7 cellular contexts compared by ENCODE assay signal in genomic region chr22:30386960-30387848, GRCh38. TPM values are rescaled to one million over a fixed set of nuclear protein-coding genes. Genes with fewer than 3 reads are reported as not detected.
A peak's percentile ranks its signal among the peaks of the same experiment; 100 is the strongest.
DNase-seq lines count a peak whose midpoint lies in the region; ATAC-seq and TF ChIP-seq lines count a peak whose summit lies in the region.

TSS of gene RNF215 (minus strand) at chr22:30387411. CDS start at chr22:30387313, 98 bp downstream.

- intact Hi-C loops in activated B cell treated with CpG ODN at 0.5 μM for 24 hours (cut with micrococcal nuclease), result loop anchor here (1.0 kb wide), 6 partner anchors 30 to 279 kb away; partner anchors contain the start of gene CCDC157

- POLR2A ChIA-PET in activated B cell treated with CpG ODN at 0.5 μM for 24 hours (lab: Charles Lee), result interaction anchor here (0.8 to 1.9 kb wide), 4 partner anchors 9 to 99 kb away, joined by 4 to 41 read pairs (median 5); partner anchors contain the start of genes CASTOR1, SEC14L2 and TBC1D10A

- H3K4me1 Mint-ChIP-seq in activated B cell treated with CpG ODN at 0.5 μM for 24 hours, result peaks cover 25% of the 10 kb centered on the region

- CTCF ChIA-PET in activated B cell treated with CpG ODN at 0.5 μM for 24 hours (lab: Charles Lee), result interaction anchor here (0.6 to 11.3 kb wide), 20 partner anchors 12 to 279 kb away, joined by 3 to 275 read pairs (median 5); partner anchors contain the start of genes CASTOR1, CCDC157 and SF3A1

- H3K27me3 Mint-ChIP-seq in activated B cell treated with CpG ODN at 0.5 μM for 24 hours, result peaks cover 3% of the 10 kb centered on the region

- DNase-seq in NCI-H2107 treated with DMSO at 0.1 percent for 48 hours (lab: John Stamatoyannopoulos, UW; ENCODE audit: unreplicated experiment) (peak; percentile 22), activated B cell treated with CpG ODN at 0.5 μM for 24 hours (peak; percentile 94), cardiac fibroblast (ENCODE audit: low read depth in 2 of 2) (peak; percentile 75 to 85), inferior parietal cortex (ENCODE audit: extremely low spot score) (peak; percentile 83)
- peak; percentile 52 to 71 for DNase-seq in stimulated activated CD4-positive, alpha-beta T cell treated with anti-CD3 and anti-CD28 coated beads, Interleukin-12 subunit alpha, Interleukin-12 subunit beta, amount 100 ng/mL, for 24 hours (ENCODE audit: low read depth in 2 of 2)

- H3K4me3 Mint-ChIP-seq in activated B cell treated with CpG ODN at 0.5 μM for 24 hours, result peak within 1 kb of the TSS; percentile 84

- H3K4me3 ChIP-seq in cardiac fibroblast (replicated peaks in 1 of 2; ENCODE audit: low read depth in 2 of 2, low read length in 2 of 2), result peak within 1 kb of the TSS; percentile 62 to 74

- no peaks in the 10 kb centered on the region for H3K9me3 Mint-ChIP-seq in activated B cell treated with CpG ODN at 0.5 μM for 24 hours

- TF ChIP-seq CTCF in activated B cell treated with CpG ODN at 0.5 μM for 24 hours (IDR thresholded peaks at IDR 0.05) (no peak), cardiac fibroblast (IDR thresholded peaks at IDR 0.05; ENCODE audit: low read depth, low read length) (peak; percentile 50)

- H3K27ac Mint-ChIP-seq in activated B cell treated with CpG ODN at 0.5 μM for 24 hours, result peak within 1 kb of the TSS; percentile 41

- no peaks in the 10 kb centered on the region for H3K36me3 Mint-ChIP-seq in activated B cell treated with CpG ODN at 0.5 μM for 24 hours (ENCODE audit: low read depth)

- peak; percentile 74 for ATAC-seq in GM18498 (IDR thresholded peaks at IDR 0.05; ENCODE audit: unreplicated experiment)
- peak; percentile 57 for ATAC-seq in HG02840 (IDR thresholded peaks at IDR 0.05; ENCODE audit: low FRiP score, unreplicated experiment)
- ATAC-seq in activated B cell treated with CpG ODN at 0.5 μM for 24 hours (ENCODE audit: low read depth), result peak; percentile 85

RNA-seq across cellular contexts. Expression of gene RNF215, which starts in this region (rescaled TPM):
- 8.6 and 8.8 TPM in 2 replicates for total RNA-seq in activated B cell treated with CpG ODN at 0.5 μM for 24 hours

Comparison
In these comparisons a context has a peak if more than half of its experiments do, and no peak if none do; other contexts are left out.
1. Peak in every context shown above with its lines: DNase-seq, ATAC-seq and H3K4me3 ChIP-seq.
2. DNase-seq: peak in every context shown above with its lines; median percentile 94 in activated B cell treated with CpG ODN at 0.5 μM for 24 hours; 83 in inferior parietal cortex; 80 in cardiac fibroblast; 62 in stimulated activated CD4-positive, alpha-beta T cell treated with anti-CD3 and anti-CD28 coated beads, Interleukin-12 subunit alpha, Interleukin-12 subunit beta, amount 100 ng/mL, for 24 hours; 22 in NCI-H2107 treated with DMSO at 0.1 percent for 48 hours.